In the genomic region with DNA sequence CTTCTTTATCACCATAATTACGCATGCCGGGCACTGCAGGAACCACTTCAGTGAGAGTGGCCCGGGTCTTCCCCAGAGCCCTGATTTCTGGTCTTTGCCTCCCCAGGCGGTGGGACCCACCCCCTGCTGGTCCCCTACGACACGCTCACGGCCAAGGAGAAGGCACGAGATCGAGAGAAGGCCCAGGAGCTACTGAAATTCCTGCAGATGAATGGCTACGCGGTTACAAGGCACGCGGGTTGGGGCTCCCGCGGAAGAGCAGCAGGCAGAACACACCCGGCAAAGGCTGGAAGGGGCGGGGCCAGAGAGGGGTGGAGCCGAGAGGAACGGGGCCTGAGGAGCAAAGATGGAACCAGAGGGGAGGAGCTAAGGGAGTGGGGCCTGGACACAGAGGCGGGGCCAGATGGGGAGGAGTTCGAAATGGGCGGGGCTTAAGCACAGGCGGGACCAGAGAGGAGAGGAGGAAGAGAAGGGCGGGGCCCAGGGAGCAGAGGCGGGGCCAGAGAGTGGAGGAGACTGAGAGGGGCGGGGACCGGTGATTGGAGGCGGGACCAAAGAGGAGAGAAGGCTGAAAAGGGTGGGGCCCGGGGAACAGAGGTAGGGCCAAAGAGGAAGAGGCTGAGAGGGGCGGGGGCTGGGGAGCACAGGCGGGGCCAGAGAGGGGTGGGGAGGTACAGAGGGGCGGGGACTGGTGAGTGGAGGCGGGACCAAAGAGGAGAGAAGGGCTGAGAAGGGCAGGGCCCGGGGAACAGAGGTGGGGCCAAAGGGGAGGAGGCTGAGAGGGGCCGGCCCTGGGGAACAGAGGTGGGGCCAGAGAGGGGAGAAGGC, we compare ENCODE assay signal across 9 cellular contexts.
A peak's percentile ranks its signal among the peaks of the same experiment; 100 is the strongest.
DNase-seq lines count a peak whose midpoint lies in the region; ATAC-seq, FAIRE-seq and TF ChIP-seq lines count a peak whose summit lies in the region.
"Had no signal": no experiment of that assay in that cellular context is flagged by ENCODE, and none has a peak within 500 bp of the region (broad histone marks: within the 10 kb centered on the region; RNA-seq: fewer than 3 reads in every experiment).

No MANE protein-coding gene starts in this region.

- H3K9me3 ChIP-seq in right atrium auricular region: no peaks in the 10 kb centered on the region

- CTCF ChIA-PET in activated naive CD4-positive, alpha-beta T cell treated with anti-CD3 and anti-CD28 coated beads for 36 hours (lab: Charles Lee): interaction anchor here (0.7 kb wide), 1 partner anchor 9 kb away, joined by 3 read pairs; no protein-coding TSS in a partner anchor

- intact Hi-C loops in activated naive CD4-positive, alpha-beta T cell treated with anti-CD3 and anti-CD28 coated beads for 36 hours (cut with micrococcal nuclease): no loop called here

- FAIRE-seq in urothelium cell line (lab: Jason Lieb, UNC): no peak

- no peaks in the 10 kb centered on the region for H3K9me3 Mint-ChIP-seq in activated naive CD4-positive, alpha-beta T cell treated with anti-CD3 and anti-CD28 coated beads for 36 hours

- DNase-seq in HS-5 (ENCODE audit: low read depth) (peak; percentile 34), right atrium auricular region (ENCODE audit: low spot score) (peak; percentile 85), urothelium cell line (ENCODE audit: low spot score) (no peak)
- DNase-seq in activated naive CD4-positive, alpha-beta T cell treated with anti-CD3 and anti-CD28 coated beads for 36 hours: peak; percentile 93
- peak; percentile 79 to 93 for DNase-seq in stimulated activated CD4-positive, alpha-beta T cell treated with anti-CD3 and anti-CD28 coated beads, Interleukin-12 subunit alpha, Interleukin-12 subunit beta, amount 100 ng/mL, for 24 hours (ENCODE audit: low read depth in 2 of 2)

- H3K27me3 Mint-ChIP-seq in activated naive CD4-positive, alpha-beta T cell treated with anti-CD3 and anti-CD28 coated beads for 36 hours (ENCODE audit: low read depth): no peaks in the 10 kb centered on the region

- no peaks in the 10 kb centered on the region for H3K4me1 ChIP-seq in right atrium auricular region

- no peak for TF ChIP-seq CTCF in right atrium auricular region (IDR thresholded peaks at IDR 0.05)

- H3K36me3 ChIP-seq in right atrium auricular region: no peaks in the 10 kb centered on the region

- peaks cover 6% of the 10 kb centered on the region for H3K4me1 Mint-ChIP-seq in activated naive CD4-positive, alpha-beta T cell treated with anti-CD3 and anti-CD28 coated beads for 36 hours (ENCODE audit: low read depth)

- peak; percentile 34; the same call in 1 of the 2 replicates for TF ChIP-seq POLR2A in Raji (IDR thresholded peaks at IDR 0.05; ENCODE audit: insufficient read depth, low read depth, low read length)

- no peak overlapping the region for H3K4me3 Mint-ChIP-seq in activated naive CD4-positive, alpha-beta T cell treated with anti-CD3 and anti-CD28 coated beads for 36 hours
- H3K4me3 Mint-ChIP-seq: brain had no signal

- H3K36me3 Mint-ChIP-seq in activated naive CD4-positive, alpha-beta T cell treated with anti-CD3 and anti-CD28 coated beads for 36 hours (ENCODE audit: low read depth): no peaks in the 10 kb centered on the region

- H3K27me3 ChIP-seq in right atrium auricular region: no peaks in the 10 kb centered on the region

- no peak overlapping the region for H3K27ac Mint-ChIP-seq in activated naive CD4-positive, alpha-beta T cell treated with anti-CD3 and anti-CD28 coated beads for 36 hours
- H3K27ac Mint-ChIP-seq: brain had no signal

- H3K4me3 ChIP-seq in right atrium auricular region: no peak overlapping the region

- no peak overlapping the region for H3K27ac ChIP-seq in right atrium auricular region

- peak; percentile 76 for ATAC-seq in GM18499 (IDR thresholded peaks at IDR 0.05; ENCODE audit: insufficient read depth, unreplicated experiment)
- ATAC-seq in HG03457 (IDR thresholded peaks at IDR 0.05; ENCODE audit: unreplicated experiment): no peak
